In genomic region chr3:113695426-113695817, GRCh38 we compare ENCODE assay signal across 8 cellular contexts. TPM values are rescaled to one million over a fixed set of nuclear protein-coding genes. Genes with fewer than 3 reads are reported as not detected.
DNase-seq lines count a peak whose midpoint lies in the region; ATAC-seq and TF ChIP-seq lines count a peak whose summit lies in the region.

No MANE protein-coding gene starts in this region.

- H3K36me3 Mint-ChIP-seq in T-cell: peaks cover 8% of the 10 kb centered on the region

- peak overlapping the region; percentile 97 to 98 for H3K27ac Mint-ChIP-seq in T-cell

- H3K4me3 ChIP-seq in fibroblast of the aortic adventitia (ENCODE audit: low read depth, low read length): peak overlapping the region; percentile 71
- peak overlapping the region; percentile 69 for H3K4me3 ChIP-seq in retinal pigment epithelial cell (ENCODE audit: low read length)

- ATAC-seq in T-cell (replicated peaks in 1 of 4): no peak
- ATAC-seq in left lobe of liver: no peak

- peaks cover 30 to 33% (median 30%) of the 10 kb centered on the region in 3 donors for H3K4me1 Mint-ChIP-seq in T-cell

- no peaks in the 10 kb centered on the region for H3K9me3 Mint-ChIP-seq in T-cell

- CTCF ChIA-PET in T-cell (lab: Charles Lee): interaction anchor here (0.6 to 1.4 kb wide), 7 partner anchors 45 to 143 kb away, joined by 3 to 10 read pairs (median 3); partner anchors contain the start of genes ATP6V1A (in 1 of the 2), GRAMD1C (in 1 of the 2) and NAA50 (in 1 of the 2)

- H3K27me3 Mint-ChIP-seq in T-cell: no peaks in the 10 kb centered on the region

- H3K4me3 Mint-ChIP-seq in T-cell: peak overlapping the region; percentile 92 to 99 (median 94)

- POLR2A ChIA-PET in T-cell (lab: Charles Lee): interaction anchor here in 1 of 2 donors (0.9 to 1.9 kb wide), 3 partner anchors 11 to 51 kb away, joined by 3 to 15 read pairs (median 3); partner anchors contain the start of gene ATP6V1A

- no peak for TF ChIP-seq CTCF in fibroblast of the aortic adventitia (IDR thresholded peaks at IDR 0.05; ENCODE audit: insufficient read depth, low read length)
- no peak for TF ChIP-seq CTCF in retinal pigment epithelial cell (conservative IDR thresholded peaks at IDR 0.05; ENCODE audit: low read depth, low read length)

- peak; percentile 66 for DNase-seq in DMS 273 (lab: John Stamatoyannopoulos, UW; ENCODE audit: unreplicated experiment)
- DNase-seq in DMS 273 treated with DMSO at 0.1 percent for 48 hours (lab: John Stamatoyannopoulos, UW): no peak
- no peak for DNase-seq in T-cell
- DNase-seq in fibroblast of the aortic adventitia (ENCODE audit: low read depth): peak; percentile 18
- DNase-seq in retinal pigment epithelial cell (ENCODE audit: low read depth): no peak
- no peak for DNase-seq in SIG-M5 (lab: John Stamatoyannopoulos, UW)
- no peak for DNase-seq in stimulated activated CD4-positive, alpha-beta T cell treated with anti-CD3 and anti-CD28 coated beads, Interleukin-4, amount 100 ng/mL, for 4 hours
- no peak for DNase-seq in left lobe of liver (ENCODE audit: low spot score)

RNA-seq across cellular contexts. Expression of gene USF3, which starts 1.0 kb away (rescaled TPM):
- total RNA-seq in T-cell (10 to 100 TPM; 16.9 to 31.7 (median 22.1) TPM), fibroblast of the aortic adventitia (ENCODE audit: low replicate concordance) (4.5 and 12.9 TPM in 2 replicates), left lobe of liver (17.9 TPM)

RNA-seq across cellular contexts. Expression of gene NAA50, which starts 50.6 kb away (rescaled TPM):
- total RNA-seq in T-cell (10 to 100 TPM; 49.0 to 67.1 (median 61.8) TPM), fibroblast of the aortic adventitia (ENCODE audit: low replicate concordance) (142 and 242 TPM in 2 replicates), left lobe of liver (54.7 TPM)

RNA-seq across cellular contexts. Expression of gene ATP6V1A, which starts 51.4 kb away (rescaled TPM):
- total RNA-seq in T-cell (10 to 100 TPM; 14.9 to 23.7 (median 17.8) TPM), fibroblast of the aortic adventitia (ENCODE audit: low replicate concordance) (63.5 and 81.0 TPM in 2 replicates), left lobe of liver (48.8 TPM)

Comparison
In these comparisons a context has a peak if more than half of its experiments do, and no peak if none do; other contexts are left out.
1. DNase-seq: peak in DMS 273 (single experiment) and fibroblast of the aortic adventitia (single experiment); none in DMS 273 treated with DMSO at 0.1 percent for 48 hours (single experiment), T-cell (0 of 34), retinal pigment epithelial cell (single experiment), SIG-M5 (single experiment), stimulated activated CD4-positive, alpha-beta T cell treated with anti-CD3 and anti-CD28 coated beads, Interleukin-4, amount 100 ng/mL, for 4 hours (0 of 2) and left lobe of liver (single experiment).